8 cellular contexts compared by ENCODE assay signal in genomic region chr5:118987988-118988945, GRCh38. TPM values are rescaled to one million over a fixed set of nuclear protein-coding genes. Genes with fewer than 3 reads are reported as not detected.
DNase-seq lines count a peak whose midpoint lies in the region; ATAC-seq, FAIRE-seq and TF ChIP-seq lines count a peak whose summit lies in the region.

Gene DTWD2 (minus strand): TSS chr5:118988547. CDS start chr5:118988511, 36 bp downstream.

- no peaks in the 10 kb centered on the region for H3K27me3 Mint-ChIP-seq in mesothelial cell of epicardium (ENCODE audit: low read depth)

- H3K4me3 Mint-ChIP-seq in mesothelial cell of epicardium, result peak within 1 kb of the TSS; percentile 69

- peaks cover 9% of the 10 kb centered on the region; the same call in 1 of the 2 replicates for H3K4me1 ChIP-seq in HUES48 (ENCODE audit: control insufficient read depth, insufficient read depth, low read length)

- peak within 1 kb of the TSS; percentile 97 for H3K27ac ChIP-seq in HUES48 (ENCODE audit: low read depth, low read length)

- peak within 1 kb of the TSS; percentile 97 for H3K9ac ChIP-seq in HUES48 (ENCODE audit: low read depth, low read length)

- DNase-seq in DMS 273 (lab: John Stamatoyannopoulos, UW; ENCODE audit: unreplicated experiment) (peak; percentile 98), NOMO-1 treated with dmso at 0.1 percent for 144 hours (lab: John Stamatoyannopoulos, UW; ENCODE audit: unreplicated experiment) (peak; percentile 81), mesothelial cell of epicardium (ENCODE audit: low spot score in 2 of 2, unreplicated experiment in 2 of 2) (peak; percentile 88 to 96)
- peak; percentile 66 for DNase-seq in activated CD8-positive, alpha-beta memory T cell treated with anti-CD3 and anti-CD28 coated beads, Interleukin-2, amount 50 U/mL, for 24 hours (ENCODE audit: extremely low read depth)
- DNase-seq in stimulated activated CD8-positive, alpha-beta memory T cell treated with anti-CD3 and anti-CD28 coated beads, Interleukin-15, amount 100 ng/mL, for 4 hours (ENCODE audit: low read depth in 2 of 2), result peak; percentile 81 to 87

- H3K9me3 Mint-ChIP-seq in mesothelial cell of epicardium, result peaks cover 5% of the 10 kb centered on the region

- FAIRE-seq in endometrium (lab: Jason Lieb, UNC), result peak; percentile 55

- TF ChIP-seq CTCF in mesothelial cell of epicardium (IDR thresholded peaks at IDR 0.05; ENCODE audit: unreplicated experiment), result peak; percentile 90

- peak; percentile 95 for ATAC-seq in GM21423 (IDR thresholded peaks at IDR 0.05; ENCODE audit: unreplicated experiment)

- no peaks in the 10 kb centered on the region for H3K36me3 ChIP-seq in HUES48 (ENCODE audit: control insufficient read depth, insufficient read depth, low read length)

- H3K27ac Mint-ChIP-seq in mesothelial cell of epicardium, result peak within 1 kb of the TSS; percentile 72

- H3K9me3 ChIP-seq in HUES48 (ENCODE audit: control insufficient read depth, insufficient read depth, low read length), result no peaks in the 10 kb centered on the region

- H3K27me3 ChIP-seq in HUES48 (ENCODE audit: control insufficient read depth, insufficient read depth, low read length), result no peaks in the 10 kb centered on the region

- no peaks in the 10 kb centered on the region for H3K36me3 Mint-ChIP-seq in mesothelial cell of epicardium

- peak within 1 kb of the TSS; percentile 81 for H3K4me3 ChIP-seq in HUES48 (ENCODE audit: low read depth, low read length)

- peaks cover 45% of the 10 kb centered on the region for H3K4me1 Mint-ChIP-seq in mesothelial cell of epicardium

RNA-seq across cellular contexts. Expression of gene DTWD2, which starts in this region (rescaled TPM):
- total RNA-seq in mesothelial cell of epicardium, result 8.2 to 9.3 TPM (median 9.1 TPM) in 3 replicates

Comparison
In these comparisons a context has a peak if more than half of its experiments do, and no peak if none do; other contexts are left out.
1. Peak in every context shown above with its lines: DNase-seq, ATAC-seq, H3K4me3 ChIP-seq and H3K27ac ChIP-seq.